In the genomic region with DNA sequence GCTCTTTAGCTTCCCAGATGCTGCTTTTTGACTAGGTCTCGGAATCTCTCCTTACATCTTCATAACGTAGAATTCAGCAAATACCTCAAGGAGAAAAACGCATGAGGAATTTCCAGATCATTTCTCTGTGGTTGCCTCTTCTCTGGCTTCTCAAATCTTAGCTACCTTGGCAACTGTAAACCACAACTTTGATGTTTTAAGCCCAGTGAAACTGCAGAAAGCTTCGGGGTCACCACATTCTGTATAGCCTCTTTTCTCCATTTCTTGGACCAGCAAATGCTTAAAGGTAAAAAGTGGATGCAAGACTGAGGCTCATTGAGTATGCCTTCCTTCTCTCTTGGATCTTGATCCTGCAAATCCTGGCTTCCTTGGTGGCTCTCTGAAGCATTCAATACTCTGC, we compare ENCODE assay signal across 6 cellular contexts.
"Had no signal": no experiment of that assay in that cellular context is flagged by ENCODE, and none has a peak within 500 bp of the region (broad histone marks: within the 10 kb centered on the region; RNA-seq: fewer than 3 reads in every experiment).

No MANE protein-coding gene starts in this region.

- H3K4me2 ChIP-seq: GM23338 had no signal

- H3K27ac ChIP-seq: HL-60 had no signal

- H3K4me3 ChIP-seq: GM23338 had no signal

- H2AFZ ChIP-seq: GM23338 had no signal

- ATAC-seq: GM23338, HepG2 had no signal

- DNase-seq: H9, HCEC 1CT, KBM-7 had no signal
